ENCODE assay signal across 15 cellular contexts in the genomic region with DNA sequence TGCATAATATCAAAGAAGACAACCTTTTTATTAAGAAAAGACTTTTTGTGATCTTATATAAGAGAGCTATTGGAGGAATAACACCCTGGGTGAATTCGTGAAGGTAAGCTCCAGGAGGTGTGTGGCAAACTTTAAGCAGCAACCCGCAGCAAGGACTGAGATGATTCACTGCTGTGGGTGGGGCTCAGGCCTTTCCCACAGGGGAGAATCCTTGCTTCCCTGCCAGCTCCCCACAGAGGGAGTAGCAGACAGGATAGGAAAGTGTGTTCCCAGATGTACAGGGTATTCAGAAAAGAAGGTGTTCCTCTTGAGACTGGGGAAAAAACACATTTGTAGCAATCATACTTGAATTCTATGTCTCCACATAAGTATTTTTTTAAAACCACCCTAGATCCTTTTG. TPM values are rescaled to one million over a fixed set of nuclear protein-coding genes. Genes with fewer than 3 reads are reported as not detected.
DNase-seq lines count a peak whose midpoint lies in the region; ATAC-seq, FAIRE-seq and TF ChIP-seq lines count a peak whose summit lies in the region.
"Had no signal": no experiment of that assay in that cellular context is flagged by ENCODE, and none has a peak within 500 bp of the region (broad histone marks: within the 10 kb centered on the region; RNA-seq: fewer than 3 reads in every experiment).

No MANE protein-coding gene starts in this region.

- DNase-seq in H54 (ENCODE audit: insufficient read length, low spot score): peak; percentile 71
- DNase-seq in RWPE1 (ENCODE audit: low spot score): peak; percentile 84
- DNase-seq in epithelial cell of prostate (ENCODE audit: low read depth, low spot score): peak; percentile 44
- DNase-seq in renal cortical epithelial cell (ENCODE audit: low read depth): peak; percentile 64
- no peak for DNase-seq in T-helper 17 cell
- no peak for DNase-seq in activated naive CD8-positive, alpha-beta T cell treated with anti-CD3 and anti-CD28 coated beads, Interleukin-2, amount 50 U/mL, for 24 hours
- DNase-seq: activated CD8-positive, alpha-beta memory T cell treated with anti-CD3 and anti-CD28 coated beads, Interleukin-2, amount 10 ng/mL, durations not matched to agents 7 days and 5 days; DMS79 treated with DMSO at 0.1 percent for 48 hours; left cardiac atrium; NCI-H1930; T-helper 9 cell had no signal

- peaks cover 6% of the 10 kb centered on the region for H3K36me3 Mint-ChIP-seq in T-helper 17 cell (ENCODE audit: low read depth)
- peaks cover 41% of the 10 kb centered on the region for H3K36me3 Mint-ChIP-seq in activated naive CD8-positive, alpha-beta T cell treated with anti-CD3 and anti-CD28 coated beads, Interleukin-2, amount 50 U/mL, for 24 hours (ENCODE audit: low read depth)

- TF ChIP-seq POLR2A in H54 (IDR thresholded peaks at IDR 0.05; ENCODE audit: low read depth, low read length): no peak

- no peak overlapping the region for H3K27ac Mint-ChIP-seq in T-helper 17 cell
- no peak overlapping the region for H3K27ac Mint-ChIP-seq in activated naive CD8-positive, alpha-beta T cell treated with anti-CD3 and anti-CD28 coated beads, Interleukin-2, amount 50 U/mL, for 24 hours
- H3K27ac Mint-ChIP-seq: activated CD8-positive, alpha-beta memory T cell treated with anti-CD3 and anti-CD28 coated beads, Interleukin-2, amount 10 ng/mL, durations not matched to agents 7 days and 5 days; neural progenitor cell; stimulated activated effector memory CD8-positive, alpha-beta T cell treated with anti-CD3 and anti-CD28 coated beads, Interleukin-12 subunit alpha, Interleukin-12 subunit beta, amount 100 ng/mL, for 72 hours had no signal

- H3K9me3 Mint-ChIP-seq in activated naive CD8-positive, alpha-beta T cell treated with anti-CD3 and anti-CD28 coated beads, Interleukin-2, amount 50 U/mL, for 24 hours: no peaks in the 10 kb centered on the region
- H3K9me3 Mint-ChIP-seq: neural progenitor cell; stimulated activated effector memory CD8-positive, alpha-beta T cell treated with anti-CD3 and anti-CD28 coated beads, Interleukin-12 subunit alpha, Interleukin-12 subunit beta, amount 100 ng/mL, for 72 hours had no signal

- no peak for ATAC-seq in T-helper 17 cell
- ATAC-seq in GM18861 (IDR thresholded peaks at IDR 0.05; ENCODE audit: unreplicated experiment): no peak
- no peak for ATAC-seq in activated naive CD8-positive, alpha-beta T cell treated with anti-CD3 and anti-CD28 coated beads, Interleukin-2, amount 50 U/mL, for 24 hours
- ATAC-seq: activated CD8-positive, alpha-beta memory T cell treated with anti-CD3 and anti-CD28 coated beads, Interleukin-2, amount 10 ng/mL, durations not matched to agents 7 days and 5 days; HepG2; stimulated activated effector memory CD8-positive, alpha-beta T cell treated with anti-CD3 and anti-CD28 coated beads, Interleukin-12 subunit alpha, Interleukin-12 subunit beta, amount 100 ng/mL, for 72 hours had no signal

- peak; percentile 99 for FAIRE-seq in H54 (lab: Jason Lieb, UNC)
- FAIRE-seq: HepG2 had no signal

- POLR2A ChIA-PET in RWPE1 (lab: Yijun Ruan, JAX; ENCODE audit: low non-redundant PET): no interaction called here

- H3K4me3 Mint-ChIP-seq in T-helper 17 cell: no peak overlapping the region
- H3K4me3 Mint-ChIP-seq in activated naive CD8-positive, alpha-beta T cell treated with anti-CD3 and anti-CD28 coated beads, Interleukin-2, amount 50 U/mL, for 24 hours: no peak overlapping the region
- H3K4me3 Mint-ChIP-seq: activated CD8-positive, alpha-beta memory T cell treated with anti-CD3 and anti-CD28 coated beads, Interleukin-2, amount 10 ng/mL, durations not matched to agents 7 days and 5 days; neural progenitor cell; stimulated activated effector memory CD8-positive, alpha-beta T cell treated with anti-CD3 and anti-CD28 coated beads, Interleukin-12 subunit alpha, Interleukin-12 subunit beta, amount 100 ng/mL, for 72 hours had no signal

- H3K27ac ChIP-seq in RWPE1 (no peak overlapping the region), epithelial cell of prostate (peak overlapping the region; percentile 17)
- H3K27ac ChIP-seq: neural progenitor cell had no signal

- H3K4me1 Mint-ChIP-seq in T-helper 17 cell: peaks cover 31% of the 10 kb centered on the region
- peaks cover 38% of the 10 kb centered on the region for H3K4me1 Mint-ChIP-seq in activated naive CD8-positive, alpha-beta T cell treated with anti-CD3 and anti-CD28 coated beads, Interleukin-2, amount 50 U/mL, for 24 hours
- H3K4me1 Mint-ChIP-seq: neural progenitor cell had no signal

- CTCF ChIA-PET in RWPE1 (lab: Yijun Ruan, JAX): no interaction called here

- TF ChIP-seq CTCF in RWPE1 (conservative IDR thresholded peaks at IDR 0.05; ENCODE audit: low read depth): no peak

- no peaks in the 10 kb centered on the region for H3K9me3 ChIP-seq in T-helper 17 cell (ENCODE audit: control insufficient read depth, low read length, poor library complexity, severe bottlenecking)

- no peaks in the 10 kb centered on the region for H3K27me3 Mint-ChIP-seq in T-helper 17 cell
- no peaks in the 10 kb centered on the region for H3K27me3 Mint-ChIP-seq in activated naive CD8-positive, alpha-beta T cell treated with anti-CD3 and anti-CD28 coated beads, Interleukin-2, amount 50 U/mL, for 24 hours
- H3K27me3 Mint-ChIP-seq: activated CD8-positive, alpha-beta memory T cell treated with anti-CD3 and anti-CD28 coated beads, Interleukin-2, amount 10 ng/mL, durations not matched to agents 7 days and 5 days had no signal

RNA-seq across cellular contexts. Expression of a gene that starts 9.2 kb away (rescaled TPM):
- total RNA-seq in renal cortical epithelial cell (146 and 160 TPM in 2 replicates), T-helper 17 cell (10 to 100 TPM; 57.7 to 65.2 TPM)

Comparison
In these comparisons a context has a peak if more than half of its experiments do, and no peak if none do; other contexts are left out.
1. DNase-seq: peak in H54 (single experiment), RWPE1 (single experiment), epithelial cell of prostate (single experiment) and renal cortical epithelial cell (single experiment); none in T-helper 17 cell (0 of 3) and activated naive CD8-positive, alpha-beta T cell treated with anti-CD3 and anti-CD28 coated beads, Interleukin-2, amount 50 U/mL, for 24 hours (single experiment).